In genomic region chr2:184799386-184799785, GRCh38 we compare ENCODE assay signal across 24 cellular contexts.
"Had no signal": no experiment of that assay in that cellular context is flagged by ENCODE, and none has a peak within 500 bp of the region (broad histone marks: within the 10 kb centered on the region; RNA-seq: fewer than 3 reads in every experiment).

No MANE protein-coding gene starts in this region.

- H3K27me3 Mint-ChIP-seq: activated B cell treated with CpG ODN at 0.5 μM for 24 hours; activated CD8-positive, alpha-beta T cell treated with anti-CD3 and anti-CD28 coated beads for 36 hours; activated T-helper 17 cell treated with anti-CD3 and anti-CD28 coated beads, Interleukin-2, amount 50 U/mL, for 72 hours; effector memory CD8-positive, alpha-beta T cell; progenitor cell of endocrine pancreas; stimulated activated naive CD8-positive, alpha-beta T cell treated with anti-CD3 and anti-CD28 coated beads, Interleukin-15, Interleukin-2, amounts not matched to agents 100 ng/mL and 50 ng/mL, for 24 hours had no signal

- H3K9me3 Mint-ChIP-seq: activated B cell treated with CpG ODN at 0.5 μM for 24 hours, nephron progenitor cell had no signal

- H3K4me1 ChIP-seq: gastroesophageal sphincter, left ventricle myocardium inferior, right lobe of liver had no signal

- H3K4me3 ChIP-seq: gastroesophageal sphincter, hepatocyte, left ventricle myocardium inferior, lung, ovary, right lobe of liver, thoracic aorta had no signal

- H3K9me3 ChIP-seq: gastroesophageal sphincter, ovary, right lobe of liver, thoracic aorta had no signal

- H3K36me3 ChIP-seq: gastroesophageal sphincter, left ventricle myocardium inferior, ovary, right lobe of liver, thoracic aorta had no signal

- DNase-seq: activated B cell treated with CpG ODN at 0.5 μM for 24 hours; activated CD4-positive, alpha-beta T cell treated with anti-CD3 and anti-CD28 coated beads, Interleukin-2, amount 50 U/mL, for 1 hour; activated CD8-positive, alpha-beta T cell treated with anti-CD3 and anti-CD28 coated beads for 36 hours; activated gamma-delta T cell treated with Interleukin-2 at 50 U/mL for 16 hours; activated naive CD4-positive, alpha-beta T cell treated with anti-CD3 and anti-CD28 coated beads, Interleukin-2, amount 50 U/mL, for 16 hours; activated T-cell treated with anti-CD3 and anti-CD28 coated beads, Interleukin-2, amount 50 U/mL, for 4 hours; amniotic stem cell; caudate nucleus; cortex of kidney; effector memory CD8-positive, alpha-beta T cell; islet precursor cell; left ventricle myocardium inferior; nephron progenitor cell; ovary; right lobe of liver; stimulated activated CD4-positive, alpha-beta T cell treated with anti-CD3 and anti-CD28 coated beads, Interleukin-2, amount 100 ng/mL, for 48 hours; trophoblast cell had no signal

- H3K27ac Mint-ChIP-seq: activated B cell treated with CpG ODN at 0.5 μM for 24 hours; activated CD8-positive, alpha-beta T cell treated with anti-CD3 and anti-CD28 coated beads for 36 hours; activated T-helper 17 cell treated with anti-CD3 and anti-CD28 coated beads, Interleukin-2, amount 50 U/mL, for 72 hours; effector memory CD8-positive, alpha-beta T cell; progenitor cell of endocrine pancreas; stimulated activated naive CD8-positive, alpha-beta T cell treated with anti-CD3 and anti-CD28 coated beads, Interleukin-15, Interleukin-2, amounts not matched to agents 100 ng/mL and 50 ng/mL, for 24 hours had no signal

- H3K27ac ChIP-seq: gastroesophageal sphincter, hepatocyte, left ventricle myocardium inferior, ovary, right lobe of liver, thoracic aorta had no signal

- H3K4me1 Mint-ChIP-seq: activated T-helper 17 cell treated with anti-CD3 and anti-CD28 coated beads, Interleukin-2, amount 50 U/mL, for 72 hours; nephron progenitor cell had no signal

- ATAC-seq: activated CD8-positive, alpha-beta T cell treated with anti-CD3 and anti-CD28 coated beads for 36 hours; activated T-cell treated with anti-CD3 and anti-CD28 coated beads, Interleukin-2, amount 50 U/mL, for 4 hours; activated T-helper 17 cell treated with anti-CD3 and anti-CD28 coated beads, Interleukin-2, amount 50 U/mL, for 72 hours; effector memory CD8-positive, alpha-beta T cell; gastroesophageal sphincter; right lobe of liver had no signal

- H3K4me2 ChIP-seq: hepatocyte had no signal

- H2AFZ ChIP-seq: hepatocyte had no signal

- H3K27me3 ChIP-seq: gastroesophageal sphincter, hepatocyte, ovary, right lobe of liver had no signal

- H3K4me3 Mint-ChIP-seq: activated B cell treated with CpG ODN at 0.5 μM for 24 hours; activated CD8-positive, alpha-beta T cell treated with anti-CD3 and anti-CD28 coated beads for 36 hours; activated T-cell treated with anti-CD3 and anti-CD28 coated beads, Interleukin-2, amount 50 U/mL, for 4 hours; activated T-helper 17 cell treated with anti-CD3 and anti-CD28 coated beads, Interleukin-2, amount 50 U/mL, for 72 hours; effector memory CD8-positive, alpha-beta T cell; nephron progenitor cell; stimulated activated naive CD8-positive, alpha-beta T cell treated with anti-CD3 and anti-CD28 coated beads, Interleukin-15, Interleukin-2, amounts not matched to agents 100 ng/mL and 50 ng/mL, for 24 hours had no signal

- H3K79me2 ChIP-seq: hepatocyte had no signal
